ENCODE assay signal across 14 cellular contexts in the genomic region with DNA sequence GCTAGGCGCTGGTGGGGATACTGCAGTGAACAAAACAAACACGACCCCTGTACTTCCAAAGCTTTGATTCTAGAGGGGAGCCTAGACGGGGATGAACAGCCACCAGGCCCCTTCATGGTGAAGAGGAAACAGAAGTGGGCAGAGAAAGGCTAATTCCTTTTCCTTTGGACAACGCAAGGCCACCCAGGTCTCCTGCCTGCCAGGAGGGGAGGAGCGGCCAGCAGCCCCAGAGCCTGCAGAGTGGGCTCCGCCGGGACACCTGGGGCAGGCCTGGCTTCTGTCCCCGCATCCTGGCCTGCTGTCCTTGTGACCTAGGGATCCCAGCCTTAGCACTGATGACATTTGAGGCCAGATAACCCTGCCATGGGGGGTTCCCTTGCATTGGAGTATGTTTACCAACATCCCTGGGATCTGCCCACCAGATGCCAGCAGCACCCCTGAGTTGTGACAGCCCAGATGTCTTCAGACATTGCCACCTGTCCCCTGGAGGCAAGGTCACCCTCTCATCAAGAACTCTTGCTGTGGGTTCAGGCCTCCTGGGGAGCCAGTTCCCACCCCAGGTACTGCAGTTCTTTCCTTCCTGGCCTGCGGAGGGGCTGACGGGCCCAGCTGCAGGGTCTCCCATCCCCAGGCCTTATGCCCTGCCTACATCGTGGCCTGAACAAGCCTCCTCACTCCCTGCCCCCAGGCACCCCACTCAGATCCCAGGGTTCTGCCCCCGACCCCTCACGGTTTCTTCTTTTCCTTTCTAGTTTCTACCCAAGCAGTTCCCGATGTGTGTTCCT.
"Had no signal": no experiment of that assay in that cellular context is flagged by ENCODE, and none has a peak within 500 bp of the region (broad histone marks: within the 10 kb centered on the region; RNA-seq: fewer than 3 reads in every experiment).

No MANE protein-coding gene starts in this region.

- H3K79me2 ChIP-seq: hepatocyte had no signal

- DNase-seq: activated B cell treated with CpG ODN at 0.5 μM for 24 hours; activated CD4-positive, alpha-beta T cell treated with anti-CD3 and anti-CD28 coated beads, Interleukin-2, amount 10 ng/mL, durations not matched to agents 24 days and 14 days; activated CD8-positive, alpha-beta memory T cell treated with anti-CD3 and anti-CD28 coated beads, Interleukin-2, amount 50 U/mL, for 4 hours; activated CD8-positive, alpha-beta T cell treated with anti-CD3 and anti-CD28 coated beads, Interleukin-2, amount 10 ng/mL, durations not matched to agents 7 days and 5 days; activated effector memory CD4-positive, alpha-beta T cell treated with anti-CD3 and anti-CD28 coated beads, Interleukin-2, amount 50 U/mL, for 16 hours; activated T-cell treated with anti-CD3 and anti-CD28 coated beads, Interleukin-2, amount 50 U/mL, for 48 hours; effector memory CD4-positive, alpha-beta T cell; naive thymus-derived CD4-positive, alpha-beta T cell; SW 1271; thyroid gland had no signal

- H3K9me3 ChIP-seq: right atrium auricular region, thyroid gland had no signal

- H3K36me3 ChIP-seq: right atrium auricular region, thyroid gland had no signal

- H3K27me3 ChIP-seq: hepatocyte, right atrium auricular region, thyroid gland had no signal

- ATAC-seq: activated CD8-positive, alpha-beta T cell treated with anti-CD3 and anti-CD28 coated beads, Interleukin-2, amount 10 ng/mL, durations not matched to agents 7 days and 5 days; left lobe of liver; naive thymus-derived CD4-positive, alpha-beta T cell had no signal

- H2AFZ ChIP-seq: hepatocyte had no signal

- H3K27ac ChIP-seq: epithelial cell of prostate, hepatocyte, thyroid gland had no signal

- H3K4me3 ChIP-seq: hepatocyte, right atrium auricular region, thyroid gland had no signal

- H3K4me2 ChIP-seq: hepatocyte had no signal
